9 cellular contexts compared by ENCODE assay signal in the genomic region with DNA sequence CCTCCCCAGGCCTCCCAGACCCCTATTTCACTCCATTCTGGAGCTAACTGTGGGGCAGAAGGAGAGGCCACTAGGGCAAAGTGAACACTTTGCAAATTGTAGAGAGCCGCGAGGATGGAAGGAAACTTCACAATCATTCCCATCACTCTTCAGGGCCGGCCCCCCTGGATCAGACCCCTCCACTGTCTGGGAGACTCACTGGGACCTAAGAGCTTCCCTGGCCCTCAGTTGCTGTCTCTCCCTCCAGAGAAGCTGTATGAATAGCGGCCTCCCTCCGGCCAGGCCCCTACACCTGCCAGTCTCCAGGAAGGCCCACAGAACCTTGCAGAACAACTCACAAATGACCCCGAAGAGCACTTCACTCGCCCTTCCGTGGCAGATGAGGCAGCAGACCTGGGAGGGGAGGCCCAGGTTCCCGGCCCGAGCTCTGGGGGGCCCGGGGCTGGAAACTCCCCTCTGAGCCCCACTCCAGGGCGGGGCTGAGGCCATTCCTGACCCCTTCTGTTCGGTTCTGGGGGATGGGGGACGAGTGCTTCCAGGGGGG.
DNase-seq lines count a peak whose midpoint lies in the region; ATAC-seq and TF ChIP-seq lines count a peak whose summit lies in the region.
"Had no signal": no experiment of that assay in that cellular context is flagged by ENCODE, and none has a peak within 500 bp of the region (broad histone marks: within the 10 kb centered on the region; RNA-seq: fewer than 3 reads in every experiment).

No MANE protein-coding gene starts in this region.

- H3K4me3 ChIP-seq in DND-41 (ENCODE audit: low read depth in 1 of 2, low read length in 2 of 2): no peak overlapping the region
- H3K4me3 ChIP-seq in SK-N-MC: peak overlapping the region; percentile 77
- H3K4me3 ChIP-seq in heart left ventricle: peak overlapping the region in 11 of 12 donors; percentile 33 to 77 (median 55)
- peak overlapping the region in 3 of 4 donors; percentile 32 to 51 (median 49) for H3K4me3 ChIP-seq in sigmoid colon

- TF ChIP-seq POLR2A in heart left ventricle (IDR thresholded peaks at IDR 0.05) (no peak), sigmoid colon (IDR thresholded peaks at IDR 0.05) (no peak)

- no peaks in the 10 kb centered on the region for H3K79me2 ChIP-seq in DND-41 (ENCODE audit: insufficient read depth, low read length)

- ATAC-seq in DND-41 (ENCODE audit: insufficient read depth, low read depth): no peak
- ATAC-seq in heart left ventricle: peak in 2 of 4 donors; percentile 2 to 4
- ATAC-seq in GM18861 (IDR thresholded peaks at IDR 0.05; ENCODE audit: unreplicated experiment): no peak
- ATAC-seq: HCT116 had no signal

- peaks cover 26% of the 10 kb centered on the region for H3K27me3 ChIP-seq in DND-41 (ENCODE audit: insufficient read depth, low read length, poor library complexity)
- H3K27me3 ChIP-seq in heart left ventricle: no peaks in the 10 kb centered on the region
- H3K27me3 ChIP-seq in sigmoid colon: no peaks in the 10 kb centered on the region

- H2AFZ ChIP-seq in DND-41 (ENCODE audit: low read depth, low read length): no peak overlapping the region

- peak overlapping the region; percentile 34 for H3K4me2 ChIP-seq in DND-41 (ENCODE audit: insufficient read depth, low read length)

- DNase-seq in DND-41 (no peak), SK-N-MC (ENCODE audit: low read depth, low spot score) (no peak), heart left ventricle (peak in 2 of 5 donors; percentile 15 to 17), sigmoid colon (peak; percentile 64), NCI-H82 (lab: John Stamatoyannopoulos, UW) (no peak), GM10248 (ENCODE audit: extremely low spot score) (no peak), NCI-H2171 treated with DMSO at 0.1 percent for 48 hours (lab: John Stamatoyannopoulos, UW) (no peak)

- 16 to 31% (median 27%) methylated on average over 6 to 14 of the region's 14 CpGs for WGBS in heart left ventricle, 4 donors
- 38 to 42% methylated on average over 14 of the region's 14 CpGs for WGBS in sigmoid colon, 2 donors

- H3K27ac ChIP-seq in DND-41 (ENCODE audit: low read length) (no peak overlapping the region), SK-N-MC (peak overlapping the region; percentile 93), heart left ventricle (peak overlapping the region; percentile 78 to 97 (median 92)), sigmoid colon (peak overlapping the region; percentile 75 to 87 (median 82))

- POLR2A ChIA-PET in GM10248 (lab: Yijun Ruan, JAX): interaction anchor here (0.6 to 0.9 kb wide), 2 partner anchors 13 to 306 kb away, joined by 3 read pairs; partner anchors contain the start of gene NTMT1

- no peaks in the 10 kb centered on the region for H4K20me1 ChIP-seq in DND-41 (ENCODE audit: insufficient read depth, low read length)

- H3K9me3 ChIP-seq in DND-41 (ENCODE audit: insufficient read depth, low read length, severe bottlenecking) (no peaks in the 10 kb centered on the region), SK-N-MC (ENCODE audit: low read depth, low read length) (no peaks in the 10 kb centered on the region), heart left ventricle (no peaks in the 10 kb centered on the region), sigmoid colon (no peaks in the 10 kb centered on the region)

- no peak for TF ChIP-seq EP300 in sigmoid colon (IDR thresholded peaks at IDR 0.05)

- intact Hi-C loops in heart left ventricle (cut with DNase I) (loop anchor here in 8 of 10 donors (1.0 to 10.0 kb wide), 9 partner anchors 53 to 287 kb away; partner anchors contain the start of gene IER5L (in 4 of the 8)), sigmoid colon (cut with DNase I) (loop anchor here (5.0 kb wide), 3 partner anchors 162 to 292 kb away; no protein-coding TSS in a partner anchor)

- TF ChIP-seq CTCF in DND-41 (IDR thresholded peaks at IDR 0.05; ENCODE audit: borderline replicate concordance, extremely low read depth, low read length, poor library complexity, severe bottlenecking): no peak
- no peak for TF ChIP-seq CTCF in heart left ventricle (IDR thresholded peaks at IDR 0.05)
- no peak for TF ChIP-seq CTCF in sigmoid colon (IDR thresholded peaks at IDR 0.05)
- TF ChIP-seq CTCF in GM10248 (IDR thresholded peaks at IDR 0.05; ENCODE audit: control extremely low read depth, extremely low read depth, low read depth, missing control alignments): no peak

- CTCF ChIA-PET in GM10248 (lab: Yijun Ruan, JAX): interaction anchor here (0.8 to 3.0 kb wide), 6 partner anchors 12 to 304 kb away, joined by 3 to 6 read pairs (median 4); no protein-coding TSS in a partner anchor

- H3K4me1 ChIP-seq in DND-41 (ENCODE audit: insufficient read depth, low read length) (peaks cover 13% of the 10 kb centered on the region), heart left ventricle (peaks cover 8 to 88% (median 65%) of the 10 kb centered on the region in 12 donors), sigmoid colon (peaks cover 0 to 49% (median 43%) of the 10 kb centered on the region in 4 donors)

- no peak overlapping the region for H3K9ac ChIP-seq in DND-41 (ENCODE audit: low read depth, low read length)
- H3K9ac ChIP-seq in SK-N-MC (ENCODE audit: insufficient read length): peak overlapping the region; percentile 52

- H3K36me3 ChIP-seq in DND-41 (ENCODE audit: insufficient read depth, low read length) (no peaks in the 10 kb centered on the region), SK-N-MC (ENCODE audit: insufficient read depth, low read length) (no peaks in the 10 kb centered on the region), heart left ventricle (no peaks in the 10 kb centered on the region), sigmoid colon (no peaks in the 10 kb centered on the region)

Comparison
In these comparisons a context has a peak if more than half of its experiments do, and no peak if none do; other contexts are left out.
1. H3K4me3 ChIP-seq: peak in SK-N-MC (single experiment), heart left ventricle (11 of 12) and sigmoid colon (3 of 4); none in DND-41 (0 of 2).